ENCODE assay signal across 8 cellular contexts in the genomic region with DNA sequence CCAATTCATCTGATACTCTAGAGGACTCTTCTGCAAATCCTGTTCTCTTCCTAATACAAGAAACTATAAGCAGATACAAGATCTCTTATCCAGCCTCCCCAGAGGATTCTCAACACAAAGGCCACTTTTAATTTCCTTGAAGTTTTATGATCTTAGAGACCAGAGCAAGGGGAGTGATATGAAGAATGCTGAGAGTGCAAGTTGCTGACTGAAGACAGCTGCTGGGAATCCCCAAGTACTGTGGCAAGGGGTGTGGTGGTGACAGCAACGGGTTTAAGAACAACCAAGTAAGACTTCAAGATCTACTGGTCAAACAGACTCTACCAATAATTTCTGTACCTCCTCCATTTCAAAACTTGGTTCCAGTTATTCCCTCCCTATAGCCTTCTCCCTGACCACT. TPM values are rescaled to one million over a fixed set of nuclear protein-coding genes. Genes with fewer than 3 reads are reported as not detected.
DNase-seq lines count a peak whose midpoint lies in the region; ATAC-seq and TF ChIP-seq lines count a peak whose summit lies in the region.

No MANE protein-coding gene starts in this region.

- H3K27me3 ChIP-seq in PC-3 (ENCODE audit: low read length), result no peaks in the 10 kb centered on the region
- peaks cover 0 to 83% (median 18%) of the 10 kb centered on the region in 45 donors for H3K27me3 ChIP-seq in dorsolateral prefrontal cortex

- H3F3A ChIP-seq in PC-3 (ENCODE audit: low read length, unreplicated experiment), result no peaks in the 10 kb centered on the region

- peaks cover 97% of the 10 kb centered on the region for H3K79me2 ChIP-seq in PC-3 (ENCODE audit: low read length)

- H3K4me3 ChIP-seq in PC-3 (ENCODE audit: low read length), result no peak overlapping the region
- H3K4me3 ChIP-seq in dorsolateral prefrontal cortex, result no peak overlapping the region

- no peak overlapping the region for H3K9ac ChIP-seq in PC-3 (ENCODE audit: low read length)

- H3K4me2 ChIP-seq in PC-3 (ENCODE audit: low read length), result no peak overlapping the region

- CTCF ChIA-PET in GM10248 (lab: Yijun Ruan, JAX) (interaction anchor here (1.2 to 1.7 kb wide), 5 partner anchors 17 to 164 kb away, joined by 4 to 6 read pairs (median 5); no protein-coding TSS in a partner anchor), PC-3 (lab: Charles Lee) (no interaction called here)

- no TSS peak for BruUV-seq in PC-3 (replicated peaks; lab: Mats Ljungman, UMichigan)

- H3K36me3 ChIP-seq in PC-3 (ENCODE audit: low read depth, low read length), result no peaks in the 10 kb centered on the region

- POLR2A ChIA-PET in GM10248 (lab: Yijun Ruan, JAX), result no interaction called here
- POLR2A ChIA-PET in PC-3 (lab: Charles Lee; ENCODE audit: unreplicated experiment), result no interaction called here

- DNase-seq in GM10248 (ENCODE audit: extremely low spot score) (peak; percentile 42), OCI-M1 (lab: John Stamatoyannopoulos, UW) (peak; percentile 78), PC-3 (no peak), dorsolateral prefrontal cortex (no peak), NCI-H524 treated with DMSO at 0.1 percent for 48 hours (lab: John Stamatoyannopoulos, UW) (no peak), ecto neural progenitor cell (ENCODE audit: low spot score) (no peak)

- H4K20me1 ChIP-seq in PC-3 (ENCODE audit: low read length), result peaks cover 26% of the 10 kb centered on the region

- TF ChIP-seq CTCF in GM10248 (IDR thresholded peaks at IDR 0.05; ENCODE audit: control extremely low read depth, extremely low read depth, low read depth, missing control alignments), result no peak
- no peak for TF ChIP-seq CTCF in PC-3 (conservative IDR thresholded peaks at IDR 0.05; ENCODE audit: low read depth, low read length)
- no peak for TF ChIP-seq CTCF in dorsolateral prefrontal cortex (IDR thresholded peaks at IDR 0.05 in 54 of 56, conservative IDR thresholded peaks at IDR 0.05 in 2 of 56; ENCODE audit: low read depth in 1 of 56, partially characterized antibody in 56 of 56)

- ATAC-seq in GM21619 (IDR thresholded peaks at IDR 0.05; ENCODE audit: unreplicated experiment), result peak; percentile 86
- peak; percentile 80 for ATAC-seq in esophagus mucosa
- ATAC-seq in PC-3, result no peak

- H3K9me2 ChIP-seq in PC-3 (replicated peaks; ENCODE audit: low read length), result no peaks in the 10 kb centered on the region

- intact Hi-C loops in PC-3 (cut with micrococcal nuclease) (no loop called here), dorsolateral prefrontal cortex (cut with DNase I) (loop anchor here in 1 of 2 donors (10.0 kb wide), 1 partner anchor 104 kb away; no protein-coding TSS in a partner anchor)

- H2AFZ ChIP-seq in PC-3 (ENCODE audit: low read length), result no peak overlapping the region

- no peak overlapping the region for H3K27ac ChIP-seq in PC-3 (ENCODE audit: low read length)
- no peak overlapping the region for H3K27ac ChIP-seq in dorsolateral prefrontal cortex

- peaks cover 19% of the 10 kb centered on the region for H3K4me1 ChIP-seq in PC-3 (ENCODE audit: insufficient read depth, low read length)

- H3K9me3 ChIP-seq in PC-3 (ENCODE audit: low read length), result no peaks in the 10 kb centered on the region

RNA-seq across cellular contexts. Expression of gene AMMECR1, which starts 7.0 kb away (rescaled TPM):
- 17.5 TPM for total RNA-seq in esophagus mucosa
- 12.7 and 14.2 TPM in 2 replicates for total RNA-seq in PC-3 (2014; rRNA removed)
- 1 to 10 TPM; 2.4 to 8.1 (median 4.5) TPM for total RNA-seq in dorsolateral prefrontal cortex

RNA-seq across cellular contexts. Expression of gene RTL9, which starts 47.8 kb away (rescaled TPM):
- total RNA-seq in esophagus mucosa, result not detected
- total RNA-seq in PC-3 (2014; rRNA removed), result 0.23 and 0.29 TPM in 2 replicates
- total RNA-seq in dorsolateral prefrontal cortex, result 1 to 10 TPM in 25 of 120 experiments, under 1 TPM in 95; 0.20 to 2.5 (median 0.65) TPM

Comparison
In these comparisons a context has a peak if more than half of its experiments do, and no peak if none do; other contexts are left out.
1. DNase-seq: peak in GM10248 (single experiment) and OCI-M1 (single experiment); none in PC-3 (single experiment), dorsolateral prefrontal cortex (0 of 10), NCI-H524 treated with DMSO at 0.1 percent for 48 hours (single experiment) and ecto neural progenitor cell (single experiment).